8 cellular contexts compared by ENCODE assay signal in genomic region chr1:228664399-228664914, GRCh38.
DNase-seq lines count a peak whose midpoint lies in the region; ATAC-seq and TF ChIP-seq lines count a peak whose summit lies in the region.

No MANE protein-coding gene starts in this region.

- H3K4me3 ChIP-seq in heart left ventricle, result no peak overlapping the region

- H3K4me1 ChIP-seq in heart left ventricle, result peaks cover 0 to 9% (median 2%) of the 10 kb centered on the region in 12 donors

- H3K27ac ChIP-seq in heart left ventricle, result no peak overlapping the region

- peaks cover 0 to 8% (median 0%) of the 10 kb centered on the region in 9 donors for H3K27me3 ChIP-seq in heart left ventricle

- no peaks in the 10 kb centered on the region for H3K36me3 ChIP-seq in heart left ventricle

- ATAC-seq in heart left ventricle, result peak in 2 of 4 donors; percentile 34 to 57
- ATAC-seq in GM18909 (IDR thresholded peaks at IDR 0.05; ENCODE audit: poor library complexity, unreplicated experiment), result no peak
- no peak for ATAC-seq in GM18907 (IDR thresholded peaks at IDR 0.05; ENCODE audit: unreplicated experiment)

- peak; percentile 32 for DNase-seq in GM04504 (ENCODE audit: low read depth)
- peak; percentile 44 for DNase-seq in NCI-H1105 treated with DMSO at 0.1 percent for 48 hours (lab: John Stamatoyannopoulos, UW)
- peak; percentile 83 for DNase-seq in SKM-1 treated with dmso at 0.1 percent for 144 hours (lab: John Stamatoyannopoulos, UW; ENCODE audit: unreplicated experiment)
- peak; percentile 62 for DNase-seq in activated naive CD8-positive, alpha-beta T cell treated with anti-CD3 and anti-CD28 coated beads, Interleukin-2, amount 50 U/mL, for 16 hours (ENCODE audit: low read depth, low spot score)
- DNase-seq in heart left ventricle, result peak; percentile 57 to 72 (median 67)
- peak; percentile 82 for DNase-seq in retina

- no peak for TF ChIP-seq POLR2A in heart left ventricle (IDR thresholded peaks at IDR 0.05)

- intact Hi-C loops in heart left ventricle (cut with DNase I), result loop anchor here in 3 of 10 donors (1.0 to 10.0 kb wide), 3 partner anchors 490 to 563 kb away; no protein-coding TSS in a partner anchor

- H3K9me3 ChIP-seq in heart left ventricle, result peaks cover 0 to 4% (median 0%) of the 10 kb centered on the region in 12 donors

- 36 to 47% (median 42%) methylated on average over 14 of the region's 14 CpGs for WGBS in heart left ventricle, 4 donors

- peak; percentile 75 to 93 (median 83) for TF ChIP-seq CTCF in heart left ventricle (IDR thresholded peaks at IDR 0.05)

Comparison
In these comparisons a context has a peak if more than half of its experiments do, and no peak if none do; other contexts are left out.
1. DNase-seq: peak in every context shown above with its lines; median percentile 83 in SKM-1 treated with dmso at 0.1 percent for 144 hours; 82 in retina; 67 in heart left ventricle; 62 in activated naive CD8-positive, alpha-beta T cell treated with anti-CD3 and anti-CD28 coated beads, Interleukin-2, amount 50 U/mL, for 16 hours; 44 in NCI-H1105 treated with DMSO at 0.1 percent for 48 hours; 32 in GM04504.